In the genomic region with DNA sequence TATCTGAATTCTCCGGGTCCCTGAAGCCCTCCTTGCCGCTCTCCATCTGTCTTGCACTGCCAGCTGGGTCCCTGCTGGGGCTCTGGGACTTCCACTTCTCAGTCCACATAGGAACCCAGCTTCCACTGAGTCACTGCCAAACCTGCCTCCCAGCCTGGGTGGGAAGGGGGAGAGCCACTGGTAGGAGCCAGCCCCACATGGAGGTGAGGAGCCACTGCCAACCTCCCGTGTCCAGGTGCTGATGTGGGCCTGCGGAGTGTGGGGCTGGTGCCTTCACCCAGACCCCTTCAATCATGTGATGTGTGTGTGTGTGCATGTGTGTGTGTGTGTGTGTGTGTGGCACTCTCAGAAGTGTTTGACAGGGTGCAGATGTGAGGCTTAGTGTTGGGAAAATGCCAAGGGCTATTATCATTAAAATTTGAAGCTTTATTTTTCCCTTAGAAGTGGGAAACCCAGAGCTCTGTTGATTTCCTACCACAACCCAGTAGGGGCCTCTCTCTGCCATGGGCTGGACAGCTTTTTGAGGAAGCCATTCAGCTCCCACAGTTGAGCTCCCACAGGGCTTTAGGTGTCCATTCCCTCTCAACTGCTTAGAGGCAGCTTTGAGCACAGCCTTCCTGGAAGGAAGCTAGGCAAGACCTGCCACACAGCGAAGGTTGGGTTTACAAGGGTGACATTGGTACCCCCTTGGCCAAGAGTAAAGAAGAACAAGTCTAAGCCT, we compare ENCODE assay signal across 22 cellular contexts. TPM values are rescaled to one million over a fixed set of nuclear protein-coding genes. Genes with fewer than 3 reads are reported as not detected.
A peak's percentile ranks its signal among the peaks of the same experiment; 100 is the strongest.
DNase-seq lines count a peak whose midpoint lies in the region; ATAC-seq, FAIRE-seq and TF ChIP-seq lines count a peak whose summit lies in the region.
"Had no signal": no experiment of that assay in that cellular context is flagged by ENCODE, and none has a peak within 500 bp of the region (broad histone marks: within the 10 kb centered on the region; RNA-seq: fewer than 3 reads in every experiment).

No MANE protein-coding gene starts in this region.

- POLR2A ChIA-PET in K562 (lab: Yijun Ruan, JAX): interaction anchor here (0.5 to 1.3 kb wide), 7 partner anchors 9 to 475 kb away, joined by 3 to 5 read pairs (median 3); partner anchors contain the start of gene SGK2

- no peak overlapping the region for H2AFZ ChIP-seq in K562 (ENCODE audit: low read depth, low read length)

- H3K4me2 ChIP-seq in K562 (ENCODE audit: insufficient read depth, low read length): no peak overlapping the region
- H3K4me2 ChIP-seq: KMS-11 had no signal

- WGBS in K562 (ENCODE audit: insufficient coverage, low coverage, missing lambda C conversion rate): 75% methylated on average over 5 of the region's 5 CpGs
- 90% methylated on average over 2 of the region's 5 CpGs for WGBS in right lobe of liver (ENCODE audit: insufficient coverage, low coverage, low lambda C conversion rate, missing lambda C conversion rate)

- TF ChIP-seq POLR2A in K562 (conservative IDR thresholded peaks at IDR 0.05) (no peak), right lobe of liver (IDR thresholded peaks at IDR 0.05) (no peak)

- BruUV-seq in K562 (replicated peaks; lab: Mats Ljungman, UMichigan): no TSS peak

- no peaks in the 10 kb centered on the region for H3K9me1 ChIP-seq in K562 (ENCODE audit: control insufficient read depth, insufficient read depth, low read length)

- H3K4me3 ChIP-seq in K562: no peak overlapping the region
- H3K4me3 ChIP-seq in right lobe of liver: no peak overlapping the region
- no peak overlapping the region for H3K4me3 ChIP-seq in upper lobe of right lung
- H3K4me3 ChIP-seq: Peyer's patch had no signal

- no peak for TF ChIP-seq EP300 in K562 (IDR thresholded peaks at IDR 0.05; ENCODE audit: low read length)

- H3K79me2 ChIP-seq in K562 (ENCODE audit: control insufficient read depth, insufficient read depth, low read length): no peaks in the 10 kb centered on the region

- peak; percentile 9 for DNase-seq in NCI-H2227 (lab: John Stamatoyannopoulos, UW; ENCODE audit: unreplicated experiment)
- DNase-seq in NCI-H2227 treated with DMSO at 0.1 percent for 48 hours (lab: John Stamatoyannopoulos, UW): no peak
- DNase-seq in K562 (ENCODE audit: extremely low read depth in 1 of 4, low spot score in 3 of 4): no peak
- DNase-seq in right lobe of liver: no peak
- DNase-seq in upper lobe of right lung: no peak
- DNase-seq in pons (ENCODE audit: low spot score): no peak
- no peak for DNase-seq in GOT3 (lab: John Stamatoyannopoulos, UW)
- DNase-seq: CD8-positive, alpha-beta memory T cell; EL; GF-D8; NCI-H1436 treated with DMSO at 0.1 percent for 48 hours; NCI-H1930; NCI-H226; NCI-H510A treated with DMSO at 0.1 percent for 48 hours; NCI-H748 treated with DMSO at 0.1 percent for 48 hours; T-cell had no signal

- peak in 1 of 2 experiments; percentile 31; a peak in 3 of 4 replicates for TF ChIP-seq RAD21 in K562 (CRISPR knock-in tag; conservative IDR thresholded peaks at IDR 0.05 in 1 of 2, IDR thresholded peaks at IDR 0.05 in 1 of 2)

- H3K9ac ChIP-seq in K562 (ENCODE audit: insufficient read depth in 1 of 2, low read depth in 2 of 2, low read length in 2 of 2): no peak overlapping the region
- H3K9ac ChIP-seq: KMS-11 had no signal

- in situ Hi-C loops in K562 (cut with MboI): loop anchor here (10.0 kb wide), 1 partner anchor 535 kb away; no protein-coding TSS in a partner anchor

- FAIRE-seq in K562 (lab: Jason Lieb, UNC): no peak
- FAIRE-seq: H54 had no signal

- H3K27ac ChIP-seq in K562 (ENCODE audit: extremely low read depth, low read depth, low read length) (no peak overlapping the region), right lobe of liver (peak overlapping the region in 1 of 3 donors; percentile 49), upper lobe of right lung (no peak overlapping the region)
- H3K27ac ChIP-seq: C4-2B, KMS-11 had no signal

- ATAC-seq in K562 (peak; percentile 67; the same call in 2 of the 3 replicates), right lobe of liver (peak in 3 of 4 donors; percentile 17 to 24 (median 21)), upper lobe of right lung (no peak)
- ATAC-seq: SK-N-SH treated with all-trans-retinoic acid at 6 μM for 48 hours, T-cell had no signal

- no peaks in the 10 kb centered on the region for H3K9me3 ChIP-seq in K562 (replicated peaks; ENCODE audit: control insufficient read depth, insufficient read depth, low read depth, low read length)
- H3K9me3 ChIP-seq in right lobe of liver: no peaks in the 10 kb centered on the region
- no peaks in the 10 kb centered on the region for H3K9me3 ChIP-seq in upper lobe of right lung

- intact Hi-C loops in K562 (cut with micrococcal nuclease) (no loop called here), right lobe of liver (cut with DNase I) (loop anchor here in 1 of 2 donors (10.0 kb wide), 1 partner anchor 115 kb away; the partner anchor contains the start of gene MYBL2), upper lobe of right lung (cut with DNase I) (no loop called here)

- H4K20me1 ChIP-seq in K562 (replicated peaks; ENCODE audit: control insufficient read depth, insufficient read depth, low read length): no peaks in the 10 kb centered on the region

- H3K4me1 ChIP-seq in K562 (replicated peaks in 1 of 2; ENCODE audit: control insufficient read depth in 2 of 2, insufficient read depth in 2 of 2, low read length in 2 of 2): peaks cover 7 to 14% of the 10 kb centered on the region in 2 experiments; a peak in 3 of 5 replicates
- H3K4me1 ChIP-seq in right lobe of liver: peaks cover 0 to 46% (median 16%) of the 10 kb centered on the region in 4 donors
- no peaks in the 10 kb centered on the region for H3K4me1 ChIP-seq in upper lobe of right lung
- H3K4me1 ChIP-seq: Peyer's patch had no signal

- no peaks in the 10 kb centered on the region; the same call in 2 of the 3 replicates for H3K36me3 ChIP-seq in K562 (ENCODE audit: control insufficient read depth, insufficient read depth, low read length)
- H3K36me3 ChIP-seq in right lobe of liver: no peaks in the 10 kb centered on the region
- H3K36me3 ChIP-seq in upper lobe of right lung: no peaks in the 10 kb centered on the region
- H3K36me3 ChIP-seq: Peyer's patch had no signal

- peak in 1 of 3 experiments; percentile 26; a peak in 1 of 6 replicates for TF ChIP-seq CTCF in K562 (IDR thresholded peaks at IDR 0.05 in 2 of 3, conservative IDR thresholded peaks at IDR 0.05 in 1 of 3; ENCODE audit: insufficient read depth in 2 of 3, low read depth in 1 of 3, low read length in 3 of 3)
- TF ChIP-seq CTCF in right lobe of liver (IDR thresholded peaks at IDR 0.05): no peak
- TF ChIP-seq CTCF in upper lobe of right lung (IDR thresholded peaks at IDR 0.05): no peak

- CTCF ChIA-PET in K562 (lab: Yijun Ruan, JAX; ENCODE audit: low intra/inter-chr PET ratio): no interaction called here

- H3K27me3 ChIP-seq in K562 (ENCODE audit: control insufficient read depth in 2 of 2, insufficient read depth in 2 of 2, low read length in 2 of 2) (no peaks in the 10 kb centered on the region), right lobe of liver (no peaks in the 10 kb centered on the region), upper lobe of right lung (no peaks in the 10 kb centered on the region)
- H3K27me3 ChIP-seq: Peyer's patch had no signal

RNA-seq across cellular contexts. Expression of gene SGK2, which starts 9.3 kb away (rescaled TPM):
- 4.3 and 4.4 TPM in 2 replicates for total RNA-seq in K562 (2011; cell fraction: chromatin; rRNA removed; ENCODE audit: low replicate concordance)
- total RNA-seq in K562 (2011; cell fraction: nucleolus; rRNA removed): 0.83 and 2.8 TPM in 2 replicates
- 4.0 and 6.9 TPM in 2 replicates for total RNA-seq in K562 (2011; cell fraction: nucleoplasm; rRNA removed)
- total RNA-seq in K562 (2014; rRNA removed) (0.14 and 0.16 TPM in 2 replicates), K562 (2014; rRNA removed; fragmentation: Illumina TruSeq; extraction: Trizol) (0.07 and 0.13 TPM in 2 replicates), K562 (2015; rRNA removed; fragmentation: Illumina TruSeq; extraction: Trizol) (0.11 and 0.15 TPM in 2 replicates), K562 (2021) (0.20 and 0.31 TPM in 2 replicates), right lobe of liver (10 to 100 TPM; 47.3 to 80.2 (median 66.9) TPM), upper lobe of right lung (1.7 TPM)
- polyA plus RNA-seq in K562 (2011; rRNA removed) (0.24 and 0.88 TPM in 2 replicates), K562 (2014; fragmentation: Illumina TruSeq; extraction: Trizol) (0.15 TPM in 1 of 2 replicates, not detected in the other), K562 (2014; fragmentation: Nextera tagmentation; extraction: Ambion mirVana) (not detected), K562 (2014; rRNA removed) (0.21 and 0.57 TPM in 2 replicates)
- polyA plus RNA-seq in K562 (2011; cell fraction: cytosol; rRNA removed): 0.07 and 0.09 TPM in 2 replicates
- 2.7 and 3.1 TPM in 2 replicates for polyA plus RNA-seq in K562 (2011; cell fraction: nucleus; rRNA removed)
- 0.10 and 0.62 TPM in 2 replicates for polyA plus RNA-seq in K562 (2012)
- polyA minus RNA-seq in K562 (2011; rRNA and poly(A)+ RNA removed): 0.53 and 1.7 TPM in 2 replicates
- polyA minus RNA-seq in K562 (2011; cell fraction: cytosol; rRNA and poly(A)+ RNA removed): not detected in 2 replicates
- polyA minus RNA-seq in K562 (2011; cell fraction: nucleus; rRNA and poly(A)+ RNA removed): 0.54 and 1.1 TPM in 2 replicates
- total RNA-seq: A172 had no signal
- polyA plus RNA-seq: CD8-positive, alpha-beta memory T cell had no signal

RNA-seq across cellular contexts. Expression of gene IFT52, which starts 41.2 kb away (rescaled TPM):
- total RNA-seq in K562 (2011; cell fraction: chromatin; rRNA removed; ENCODE audit: low replicate concordance): 11.7 and 21.0 TPM in 2 replicates
- 5.9 and 7.8 TPM in 2 replicates for total RNA-seq in K562 (2011; cell fraction: nucleolus; rRNA removed)
- 4.5 and 10.5 TPM in 2 replicates for total RNA-seq in K562 (2011; cell fraction: nucleoplasm; rRNA removed)
- total RNA-seq in K562 (2014; rRNA removed) (10.9 and 11.0 TPM in 2 replicates), K562 (2014; rRNA removed; fragmentation: Illumina TruSeq; extraction: Trizol) (22.0 and 22.2 TPM in 2 replicates), K562 (2015; rRNA removed; fragmentation: Illumina TruSeq; extraction: Trizol) (17.0 and 20.4 TPM in 2 replicates), K562 (2021) (15.3 and 17.6 TPM in 2 replicates), right lobe of liver (1 to 10 TPM; 3.4 to 6.0 (median 4.1) TPM), upper lobe of right lung (20.4 TPM)
- polyA plus RNA-seq in K562 (2011; rRNA removed) (24.9 and 26.8 TPM in 2 replicates), K562 (2014; fragmentation: Illumina TruSeq; extraction: Trizol) (20.3 and 20.6 TPM in 2 replicates), K562 (2014; fragmentation: Nextera tagmentation; extraction: Ambion mirVana) (10 to 100 TPM; 24.4 to 31.4 TPM), K562 (2014; rRNA removed) (16.1 and 16.5 TPM in 2 replicates)
- 21.6 and 30.1 TPM in 2 replicates for polyA plus RNA-seq in K562 (2011; cell fraction: cytosol; rRNA removed)
- polyA plus RNA-seq in K562 (2011; cell fraction: nucleus; rRNA removed): 10.3 and 16.7 TPM in 2 replicates
- polyA plus RNA-seq in K562 (2012): 15.7 and 22.2 TPM in 2 replicates
- polyA minus RNA-seq in K562 (2011; rRNA and poly(A)+ RNA removed): 24.1 and 36.9 TPM in 2 replicates
- polyA minus RNA-seq in K562 (2011; cell fraction: cytosol; rRNA and poly(A)+ RNA removed): 6.4 and 8.9 TPM in 2 replicates
- polyA minus RNA-seq in K562 (2011; cell fraction: nucleus; rRNA and poly(A)+ RNA removed): 6.7 and 9.0 TPM in 2 replicates

RNA-seq across cellular contexts. Expression of gene L3MBTL1, which starts 42.1 kb away (rescaled TPM):
- total RNA-seq in K562 (2011; cell fraction: chromatin; rRNA removed; ENCODE audit: low replicate concordance): 96.6 and 129 TPM in 2 replicates
- 68.4 and 71.2 TPM in 2 replicates for total RNA-seq in K562 (2011; cell fraction: nucleolus; rRNA removed)
- 92.8 and 140 TPM in 2 replicates for total RNA-seq in K562 (2011; cell fraction: nucleoplasm; rRNA removed)
- total RNA-seq in K562 (2014; rRNA removed): 5.5 and 6.2 TPM in 2 replicates
- 3.4 and 4.1 TPM in 2 replicates for total RNA-seq in K562 (2014; rRNA removed; fragmentation: Illumina TruSeq; extraction: Trizol)
- 3.2 and 3.4 TPM in 2 replicates for total RNA-seq in K562 (2015; rRNA removed; fragmentation: Illumina TruSeq; extraction: Trizol)
- 6.1 and 9.4 TPM in 2 replicates for total RNA-seq in K562 (2021)
- 10.0 and 18.3 TPM in 2 replicates for polyA plus RNA-seq in K562 (2011; rRNA removed)
- 4.0 and 5.7 TPM in 2 replicates for polyA plus RNA-seq in K562 (2011; cell fraction: cytosol; rRNA removed)
- 87.5 and 104 TPM in 2 replicates for polyA plus RNA-seq in K562 (2011; cell fraction: nucleus; rRNA removed)
- polyA plus RNA-seq in K562 (2012): 4.0 and 8.9 TPM in 2 replicates
- 4.1 and 4.4 TPM in 2 replicates for polyA plus RNA-seq in K562 (2014; fragmentation: Illumina TruSeq; extraction: Trizol)
- 1 to 10 TPM in 1 of 2 experiments, under 1 TPM in 1; 0.77 to 1.1 TPM for polyA plus RNA-seq in K562 (2014; fragmentation: Nextera tagmentation; extraction: Ambion mirVana)
- polyA plus RNA-seq in K562 (2014; rRNA removed): 7.7 and 7.9 TPM in 2 replicates
- polyA minus RNA-seq in K562 (2011; rRNA and poly(A)+ RNA removed): 13.1 and 17.4 TPM in 2 replicates
- polyA minus RNA-seq in K562 (2011; cell fraction: cytosol; rRNA and poly(A)+ RNA removed): 2.8 and 3.2 TPM in 2 replicates
- polyA minus RNA-seq in K562 (2011; cell fraction: nucleus; rRNA and poly(A)+ RNA removed): 28.9 and 38.0 TPM in 2 replicates
- total RNA-seq in right lobe of liver: 1 to 10 TPM; 1.2 to 3.2 (median 2.4) TPM
- total RNA-seq in upper lobe of right lung: 12.9 TPM

Comparison
In these comparisons a context has a peak if more than half of its experiments do, and no peak if none do; other contexts are left out.
1. RNA of gene SGK2, which starts 9.3 kb away (total RNA-seq): 47.3 to 80.2 TPM in right lobe of liver; 1.7 TPM in upper lobe of right lung (single experiment) and 0.07 to 6.9 TPM in K562; every median in the first group is over 4 times any median in the second.